Comparison of ENCODE assay signal across 8 cellular contexts in genomic region chr4:55959655-55960054, GRCh38.
"Had no signal": no experiment of that assay in that cellular context is flagged by ENCODE, and none has a peak within 500 bp of the region (broad histone marks: within the 10 kb centered on the region; RNA-seq: fewer than 3 reads in every experiment).

No MANE protein-coding gene starts in this region.

- H2AFZ ChIP-seq: GM23338 had no signal

- FAIRE-seq: H1, H54 had no signal

- ATAC-seq: GM23338 had no signal

- H3K4me3 Mint-ChIP-seq: GM23338, H9, IgD-negative memory B cell had no signal

- H3K27me3 Mint-ChIP-seq: IgD-negative memory B cell had no signal

- H3K4me3 ChIP-seq: GM23338 had no signal

- H3K4me1 Mint-ChIP-seq: GM23338, H9 had no signal

- H3K27ac ChIP-seq: HL-60 had no signal

- H3K4me2 ChIP-seq: GM23338 had no signal

- H3K27ac Mint-ChIP-seq: GM23338, H9, IgD-negative memory B cell had no signal

- H3K9me3 Mint-ChIP-seq: GM23338, H9, IgD-negative memory B cell had no signal

- DNase-seq: H9, HCEC 1CT, KG1 had no signal
